ENCODE assay signal across 10 cellular contexts in genomic region chr21:46057111-46057709, GRCh38. TPM values are rescaled to one million over a fixed set of nuclear protein-coding genes. Genes with fewer than 3 reads are reported as not detected.
DNase-seq lines count a peak whose midpoint lies in the region; ATAC-seq and TF ChIP-seq lines count a peak whose summit lies in the region.
"Had no signal": no experiment of that assay in that cellular context is flagged by ENCODE, and none has a peak within 500 bp of the region (broad histone marks: within the 10 kb centered on the region; RNA-seq: fewer than 3 reads in every experiment).

No MANE protein-coding gene starts in this region.

- ATAC-seq in left lobe of liver, result no peak
- ATAC-seq in GM21447 (IDR thresholded peaks at IDR 0.05; ENCODE audit: unreplicated experiment), result no peak
- no peak for ATAC-seq in HG02973 (IDR thresholded peaks at IDR 0.05; ENCODE audit: unreplicated experiment)
- ATAC-seq: HCT116 had no signal

- no peak overlapping the region for H3K4me3 Mint-ChIP-seq in HFFc6
- peak overlapping the region; percentile 52 for H3K4me3 Mint-ChIP-seq in activated naive CD8-positive, alpha-beta T cell treated with anti-CD3 and anti-CD28 coated beads for 36 hours
- H3K4me3 Mint-ChIP-seq: IgD-negative memory B cell had no signal

- H3K27me3 Mint-ChIP-seq in HFFc6 (ENCODE audit: insufficient read depth), result peaks cover 7% of the 10 kb centered on the region
- H3K27me3 Mint-ChIP-seq in activated naive CD8-positive, alpha-beta T cell treated with anti-CD3 and anti-CD28 coated beads for 36 hours, result peaks cover 7% of the 10 kb centered on the region

- no peak for TF ChIP-seq CTCF in HFFc6 (IDR thresholded peaks at IDR 0.05)

- peaks cover 23% of the 10 kb centered on the region for H3K9me3 Mint-ChIP-seq in HFFc6
- H3K9me3 Mint-ChIP-seq in activated naive CD8-positive, alpha-beta T cell treated with anti-CD3 and anti-CD28 coated beads for 36 hours, result peaks cover 11% of the 10 kb centered on the region

- H3K36me3 Mint-ChIP-seq in HFFc6 (ENCODE audit: low read depth), result peaks cover 34% of the 10 kb centered on the region
- peaks cover 5% of the 10 kb centered on the region for H3K36me3 Mint-ChIP-seq in activated naive CD8-positive, alpha-beta T cell treated with anti-CD3 and anti-CD28 coated beads for 36 hours

- peaks cover 73% of the 10 kb centered on the region for H3K4me1 Mint-ChIP-seq in HFFc6 (ENCODE audit: low read depth)
- peaks cover 70% of the 10 kb centered on the region for H3K4me1 Mint-ChIP-seq in activated naive CD8-positive, alpha-beta T cell treated with anti-CD3 and anti-CD28 coated beads for 36 hours
- H3K4me1 Mint-ChIP-seq: IgD-negative memory B cell had no signal

- DNase-seq in HFFc6 (no peak), left lobe of liver (ENCODE audit: low spot score) (peak; percentile 41), NCI-H510A treated with DMSO at 0.1 percent for 48 hours (lab: John Stamatoyannopoulos, UW) (no peak), SHP77 treated with DMSO at 0.1 percent for 48 hours (lab: John Stamatoyannopoulos, UW) (no peak)
- DNase-seq in activated naive CD8-positive, alpha-beta T cell treated with anti-CD3 and anti-CD28 coated beads for 36 hours, result peak; percentile 78
- peak; percentile 64 for DNase-seq in stimulated activated CD8-positive, alpha-beta memory T cell treated with anti-CD3 and anti-CD28 coated beads, Interleukin-4, amount 100 ng/mL, for 24 hours (ENCODE audit: low read depth)

- peak overlapping the region; percentile 91 for H3K27ac Mint-ChIP-seq in HFFc6
- H3K27ac Mint-ChIP-seq in activated naive CD8-positive, alpha-beta T cell treated with anti-CD3 and anti-CD28 coated beads for 36 hours, result peak overlapping the region; percentile 86
- H3K27ac Mint-ChIP-seq: IgD-negative memory B cell had no signal

RNA-seq across cellular contexts. Expression of gene COL6A2, which starts 40.7 kb away (rescaled TPM):
- total RNA-seq in HFFc6 (2021; fragmentation: NEBNext Ultra II Directional; extraction: Animal tissue kit (Norgen Biotek cat#: 25700)), result 100 to 1,000 TPM; 426 to 514 (median 467) TPM
- total RNA-seq in activated naive CD8-positive, alpha-beta T cell treated with anti-CD3 and anti-CD28 coated beads for 36 hours, result 10 to 100 TPM; 16.0 to 16.5 TPM
- total RNA-seq in left lobe of liver, result 34.9 TPM

Comparison
In these comparisons a context has a peak if more than half of its experiments do, and no peak if none do; other contexts are left out.
1. DNase-seq: peak in activated naive CD8-positive, alpha-beta T cell treated with anti-CD3 and anti-CD28 coated beads for 36 hours (single experiment), left lobe of liver (single experiment) and stimulated activated CD8-positive, alpha-beta memory T cell treated with anti-CD3 and anti-CD28 coated beads, Interleukin-4, amount 100 ng/mL, for 24 hours (single experiment); none in HFFc6 (single experiment), NCI-H510A treated with DMSO at 0.1 percent for 48 hours (single experiment) and SHP77 treated with DMSO at 0.1 percent for 48 hours (single experiment).
2. RNA of gene COL6A2, which starts 40.7 kb away (total RNA-seq): 426 to 514 TPM in HFFc6; 34.9 TPM in left lobe of liver (single experiment) and 16.0 to 16.5 TPM in activated naive CD8-positive, alpha-beta T cell treated with anti-CD3 and anti-CD28 coated beads for 36 hours; every median in the first group is over 10 times any median in the second.